35 cellular contexts compared by ENCODE assay signal in the genomic region with DNA sequence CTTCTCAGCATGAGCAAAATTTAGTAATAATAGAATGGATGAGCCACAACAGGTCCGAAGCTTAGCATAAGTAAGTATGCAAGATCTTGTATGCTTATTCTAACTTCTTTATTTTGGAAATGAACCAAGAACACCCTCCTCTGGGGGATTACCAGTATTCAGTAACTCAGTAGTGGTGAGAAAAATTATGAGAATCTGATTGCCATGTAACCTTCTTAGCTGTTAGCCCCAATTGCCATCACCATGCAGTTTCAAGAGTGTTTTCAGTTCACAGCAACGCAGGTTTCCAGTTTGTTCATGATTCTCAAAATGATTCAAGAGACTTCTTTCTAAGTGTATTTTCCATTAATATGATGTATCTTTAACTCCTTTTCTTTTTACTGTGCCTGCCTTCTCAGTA.
DNase-seq lines count a peak whose midpoint lies in the region; ATAC-seq, FAIRE-seq and TF ChIP-seq lines count a peak whose summit lies in the region.
"Had no signal": no experiment of that assay in that cellular context is flagged by ENCODE, and none has a peak within 500 bp of the region (broad histone marks: within the 10 kb centered on the region; RNA-seq: fewer than 3 reads in every experiment).

No MANE protein-coding gene starts in this region.

- H3K9me3 ChIP-seq in A673 (ENCODE audit: low read depth, low read length, poor library complexity, severe bottlenecking) (no peaks in the 10 kb centered on the region), GM12878 (replicated peaks; ENCODE audit: control insufficient read depth, insufficient read depth, low read length) (no peaks in the 10 kb centered on the region)
- H3K9me3 ChIP-seq: BE2C; BLaER1; BLaER1 treated with 17β-estradiol and CSF1 and Interleukin-3, amounts not matched to agents 10 nM and 100 nM; Caco-2 had no signal

- no peaks in the 10 kb centered on the region for H3K27me3 Mint-ChIP-seq in natural killer cell treated with Interleukin-12 subunit alpha and Interleukin-12 subunit beta and Interleukin-15 and Interleukin-18, amount 100 ng/mL, for 72 hours
- H3K27me3 Mint-ChIP-seq: B cell; CD4-positive, alpha-beta memory T cell; CD4-positive, alpha-beta T cell; CD4-positive, CD25-positive, alpha-beta regulatory T cell; CD8-positive, alpha-beta memory T cell had no signal

- no peak for TF ChIP-seq POLR2A in GM12878 (IDR thresholded peaks at IDR 0.05; ENCODE audit: low read depth, low read length)

- H3K27ac ChIP-seq in A673 (ENCODE audit: low read depth, low read length, poor library complexity, severe bottlenecking) (no peak overlapping the region), GM12878 (ENCODE audit: control insufficient read depth, insufficient read depth) (no peak overlapping the region)
- H3K27ac ChIP-seq: 22Rv1; A549; BLaER1; BLaER1 treated with 17β-estradiol and CSF1 and Interleukin-3, amounts not matched to agents 10 nM and 100 nM; C4-2B had no signal

- CTCF ChIA-PET in A673 (lab: Charles Lee) (no interaction called here), GM12878 (lab: Yijun Ruan, JAX) (interaction anchor here (1.2 kb wide), 1 partner anchor 30 kb away, joined by 3 read pairs; no protein-coding TSS in a partner anchor)

- H3K27ac Mint-ChIP-seq in natural killer cell treated with Interleukin-12 subunit alpha and Interleukin-12 subunit beta and Interleukin-15 and Interleukin-18, amount 100 ng/mL, for 72 hours = no peak overlapping the region
- H3K27ac Mint-ChIP-seq: B cell; CD14-positive monocyte; CD4-positive, alpha-beta memory T cell; CD4-positive, alpha-beta T cell; CD4-positive, CD25-positive, alpha-beta regulatory T cell; CD8-positive, alpha-beta memory T cell; CD8-positive, alpha-beta T cell had no signal

- H3K36me3 ChIP-seq in A673 (ENCODE audit: insufficient read depth, low read length, poor library complexity, severe bottlenecking) (no peaks in the 10 kb centered on the region), GM12878 (ENCODE audit: control insufficient read depth in 2 of 2, insufficient read depth in 2 of 2, low read length in 1 of 2) (no peaks in the 10 kb centered on the region)
- H3K36me3 ChIP-seq: BE2C; BLaER1; BLaER1 treated with 17β-estradiol and CSF1 and Interleukin-3, amounts not matched to agents 10 nM and 100 nM had no signal

- no peaks in the 10 kb centered on the region for H3K36me3 Mint-ChIP-seq in natural killer cell treated with Interleukin-12 subunit alpha and Interleukin-12 subunit beta and Interleukin-15 and Interleukin-18, amount 100 ng/mL, for 72 hours
- H3K36me3 Mint-ChIP-seq: CD14-positive monocyte; CD4-positive, alpha-beta memory T cell; CD4-positive, CD25-positive, alpha-beta regulatory T cell; CD8-positive, alpha-beta memory T cell; CD8-positive, alpha-beta T cell had no signal

- in situ Hi-C loops in GM12878 (cut with MboI) = no loop called here

- H3K9me3 Mint-ChIP-seq in natural killer cell treated with Interleukin-12 subunit alpha and Interleukin-12 subunit beta and Interleukin-15 and Interleukin-18, amount 100 ng/mL, for 72 hours = peaks cover 29% of the 10 kb centered on the region

- H3K27me3 ChIP-seq in A673 (replicated peaks; ENCODE audit: insufficient read depth, low read depth, low read length, poor library complexity) = no peaks in the 10 kb centered on the region
- no peaks in the 10 kb centered on the region for H3K27me3 ChIP-seq in GM12878 (replicated peaks in 1 of 2; ENCODE audit: control insufficient read depth in 2 of 2, insufficient read depth in 2 of 2, low read length in 1 of 2)
- H3K27me3 ChIP-seq: BE2C; BLaER1; BLaER1 treated with 17β-estradiol and CSF1 and Interleukin-3, amounts not matched to agents 10 nM and 100 nM had no signal

- H3K79me2 ChIP-seq in GM12878 (ENCODE audit: control insufficient read depth, insufficient read depth, low read length) = no peaks in the 10 kb centered on the region

- no peak for TF ChIP-seq EP300 in GM12878 (IDR thresholded peaks at IDR 0.05; ENCODE audit: borderline replicate concordance in 1 of 2, control insufficient read depth in 1 of 2, low read depth in 2 of 2, low read length in 2 of 2)

- TF ChIP-seq CTCF in A673 (conservative IDR thresholded peaks at IDR 0.05; ENCODE audit: low read depth, low read length) (no peak), GM12878 (IDR thresholded peaks at IDR 0.05 in 2 of 3, conservative IDR thresholded peaks at IDR 0.05 in 1 of 3; ENCODE audit: control insufficient read depth in 2 of 3, extremely low read depth in 1 of 3, insufficient read depth in 1 of 3, low read depth in 3 of 3, low read length in 3 of 3) (no peak)

- H3K4me2 ChIP-seq in GM12878 (ENCODE audit: control insufficient read depth, insufficient read depth) = no peak overlapping the region
- H3K4me2 ChIP-seq: A549; BLaER1; BLaER1 treated with 17β-estradiol and CSF1 and Interleukin-3, amounts not matched to agents 10 nM and 100 nM had no signal

- H3K4me1 ChIP-seq in A673 (ENCODE audit: insufficient read depth, low read length, poor library complexity, severe bottlenecking) = no peaks in the 10 kb centered on the region
- H3K4me1 ChIP-seq in GM12878 (ENCODE audit: control insufficient read depth, insufficient read depth, low read length) = no peaks in the 10 kb centered on the region
- H3K4me1 ChIP-seq: A549; BE2C; BLaER1; BLaER1 treated with 17β-estradiol and CSF1 and Interleukin-3, amounts not matched to agents 10 nM and 100 nM; Caco-2 had no signal

- BruUV-seq in A673 (replicated peaks; lab: Mats Ljungman, UMichigan) = no TSS peak
- no TSS peak for BruUV-seq in GM12878 (replicated peaks; lab: Mats Ljungman, UMichigan)

- peak; percentile 81 for ATAC-seq in GM18868 (IDR thresholded peaks at IDR 0.05; ENCODE audit: unreplicated experiment)
- ATAC-seq in GM12878 = peak; percentile 82
- no peak for ATAC-seq in natural killer cell treated with Interleukin-12 subunit alpha and Interleukin-12 subunit beta and Interleukin-15 and Interleukin-18, amount 100 ng/mL, for 72 hours
- ATAC-seq: A549; CD8-positive, alpha-beta T cell had no signal

- no peak overlapping the region for H3K4me3 ChIP-seq in A673 (ENCODE audit: low read depth, low read length, poor library complexity, severe bottlenecking)
- H3K4me3 ChIP-seq in GM12878 = no peak overlapping the region
- H3K4me3 ChIP-seq: A549; BLaER1; BLaER1 treated with 17β-estradiol and CSF1 and Interleukin-3, amounts not matched to agents 10 nM and 100 nM had no signal

- H3K4me1 Mint-ChIP-seq in natural killer cell treated with Interleukin-12 subunit alpha and Interleukin-12 subunit beta and Interleukin-15 and Interleukin-18, amount 100 ng/mL, for 72 hours (ENCODE audit: low read depth in 2 of 2) = no peaks in the 10 kb centered on the region
- H3K4me1 Mint-ChIP-seq: B cell; CD14-positive monocyte; CD4-positive, alpha-beta memory T cell; CD4-positive, CD25-positive, alpha-beta regulatory T cell; CD8-positive, alpha-beta memory T cell had no signal

- H3K4me3 Mint-ChIP-seq in natural killer cell treated with Interleukin-12 subunit alpha and Interleukin-12 subunit beta and Interleukin-15 and Interleukin-18, amount 100 ng/mL, for 72 hours = no peak overlapping the region
- H3K4me3 Mint-ChIP-seq: B cell; CD14-positive monocyte; CD4-positive, alpha-beta memory T cell; CD4-positive, alpha-beta T cell; CD4-positive, CD25-positive, alpha-beta regulatory T cell; CD8-positive, alpha-beta memory T cell; CD8-positive, alpha-beta T cell had no signal

- no peak for FAIRE-seq in GM12878 (lab: Jason Lieb, UNC)
- FAIRE-seq: A204.1, A549, D721Med had no signal

- intact Hi-C loops in A673 (cut with micrococcal nuclease; ENCODE audit: unreplicated experiment) = no loop called here
- intact Hi-C loops in GM12878 (cut with micrococcal nuclease; ENCODE audit: unreplicated experiment) = no loop called here

- SMC1A ChIA-PET in GM12878 (lab: Charles Lee; ENCODE audit: uncharacterized antibody, unreplicated experiment) = interaction anchor here (1.5 kb wide), 1 partner anchor 12 kb away, joined by 3 read pairs; no protein-coding TSS in a partner anchor

- no peak overlapping the region for H2AFZ ChIP-seq in GM12878 (ENCODE audit: control insufficient read depth, low read depth, low read length)

- peak; percentile 24 for DNase-seq in A673 (ENCODE audit: low spot score)
- DNase-seq in GM12878 (ENCODE audit: low read depth, low spot score) = no peak
- DNase-seq in natural killer cell treated with Interleukin-12 subunit alpha and Interleukin-12 subunit beta and Interleukin-15 and Interleukin-18, amount 100 ng/mL, for 72 hours (ENCODE audit: low spot score) = no peak
- no peak for DNase-seq in SW480 (ENCODE audit: low spot score)
- no peak for DNase-seq in NCI-H69 (lab: John Stamatoyannopoulos, UW)
- DNase-seq: 8988T; ACHN; AML-193; BE2C; C1 segment of cervical spinal cord; Caco-2; Calu3; CD4-positive, alpha-beta memory T cell; CD4-positive, alpha-beta T cell; CD4-positive, CD25-positive, alpha-beta regulatory T cell; CD8-positive, alpha-beta memory T cell; CD8-positive, alpha-beta T cell; COR-L47; DMS 273 treated with DMSO at 0.1 percent for 48 hours; DMS153; DMS53; DMS79; DMS79 treated with DMSO at 0.1 percent for 48 hours; DND-41; EL had no signal

- H3K9ac ChIP-seq in GM12878 (ENCODE audit: control insufficient read depth, insufficient read depth, low read length) = no peak overlapping the region
- H3K9ac ChIP-seq: BLaER1; BLaER1 treated with 17β-estradiol and CSF1 and Interleukin-3, amounts not matched to agents 10 nM and 100 nM had no signal

- H4K20me1 ChIP-seq in GM12878 (ENCODE audit: control insufficient read depth, insufficient read depth) = no peaks in the 10 kb centered on the region
- H4K20me1 ChIP-seq: BLaER1; BLaER1 treated with 17β-estradiol and CSF1 and Interleukin-3, amounts not matched to agents 10 nM and 100 nM had no signal

- 7% methylated on average over 2 of the region's 2 CpGs for WGBS in GM12878 (ENCODE audit: insufficient coverage, insufficient replicate concordance, low lambda C conversion rate, missing lambda C conversion rate)

- RAD21 ChIA-PET in GM12878 (lab: Charles Lee; ENCODE audit: unreplicated experiment) = no interaction called here

- TF ChIP-seq RAD21 in GM12878 (IDR thresholded peaks at IDR 0.05; ENCODE audit: insufficient read depth, low read depth, low read length) = no peak

- POLR2A ChIA-PET in A673 (lab: Charles Lee; ENCODE audit: low non-redundant PET) = no interaction called here
- POLR2A ChIA-PET in GM12878 (lab: Charles Lee) = no interaction called here

TF ChIP-seq in GM12878, 131 proteins besides CTCF, POLR2A, EP300 and RAD21 (continues in another document):
- TF ChIP-seq, protein P1, sequence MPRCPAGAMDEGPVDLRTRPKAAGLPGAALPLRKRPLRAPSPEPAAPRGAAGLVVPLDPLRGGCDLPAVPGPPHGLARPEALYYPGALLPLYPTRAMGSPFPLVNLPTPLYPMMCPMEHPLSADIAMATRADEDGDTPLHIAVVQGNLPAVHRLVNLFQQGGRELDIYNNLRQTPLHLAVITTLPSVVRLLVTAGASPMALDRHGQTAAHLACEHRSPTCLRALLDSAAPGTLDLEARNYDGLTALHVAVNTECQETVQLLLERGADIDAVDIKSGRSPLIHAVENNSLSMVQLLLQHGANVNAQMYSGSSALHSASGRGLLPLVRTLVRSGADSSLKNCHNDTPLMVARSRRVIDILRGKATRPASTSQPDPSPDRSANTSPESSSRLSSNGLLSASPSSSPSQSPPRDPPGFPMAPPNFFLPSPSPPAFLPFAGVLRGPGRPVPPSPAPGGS (IDR thresholded peaks at IDR 0.05; ENCODE audit: borderline replicate concordance, insufficient read depth, low read depth, low read length, poor library complexity, severe bottlenecking) = no peak
- no peak for TF ChIP-seq HDAC2 (IDR thresholded peaks at IDR 0.05)

Comparison
In these comparisons a context has a peak if more than half of its experiments do, and no peak if none do; other contexts are left out.
1. ATAC-seq: peak in GM18868 (single experiment) and GM12878 (single experiment); none in natural killer cell treated with Interleukin-12 subunit alpha and Interleukin-12 subunit beta and Interleukin-15 and Interleukin-18, amount 100 ng/mL, for 72 hours (0 of 2).